ENCODE assay signal across 9 cellular contexts in genomic region chr17:42182927-42183734, GRCh38. TPM values are rescaled to one million over a fixed set of nuclear protein-coding genes. Genes with fewer than 3 reads are reported as not detected.
DNase-seq lines count a peak whose midpoint lies in the region; ATAC-seq and TF ChIP-seq lines count a peak whose summit lies in the region.
"Had no signal": no experiment of that assay in that cellular context is flagged by ENCODE, and none has a peak within 500 bp of the region (broad histone marks: within the 10 kb centered on the region; RNA-seq: fewer than 3 reads in every experiment).

No MANE protein-coding gene starts in this region.

- H3K27me3 ChIP-seq in right cardiac atrium (ENCODE audit: control insufficient read depth, insufficient read depth) = no peaks in the 10 kb centered on the region
- peaks cover 0 to 31% (median 5%) of the 10 kb centered on the region in 7 donors for H3K27me3 ChIP-seq in spleen (replicated peaks in 1 of 7)

- intact Hi-C loops in right cardiac atrium (cut with DNase I) (loop anchor here in 1 of 4 donors (5.0 kb wide), 1 partner anchor 66 kb away; no protein-coding TSS in a partner anchor), spleen (cut with DNase I; ENCODE audit: low total_unique reads) (loop anchor here (10.0 kb wide), 1 partner anchor 68 kb away; the partner anchor contains the start of gene DHX58)

- H3K27ac Mint-ChIP-seq in T-helper 17 cell = peak overlapping the region; percentile 95

- H3K4me3 Mint-ChIP-seq in T-helper 17 cell = peak overlapping the region; percentile 95

- TF ChIP-seq CTCF in spleen (IDR thresholded peaks at IDR 0.05 in 8 of 11, conservative IDR thresholded peaks at IDR 0.05 in 3 of 11) = no peak

- peak overlapping the region; percentile 61 for H3K27ac ChIP-seq in right cardiac atrium (ENCODE audit: low read length)
- peak overlapping the region; percentile 59 to 92 (median 85) for H3K27ac ChIP-seq in spleen
- H3K27ac ChIP-seq: 22Rv1 had no signal

- H3K9me3 ChIP-seq in T-helper 17 cell (ENCODE audit: control insufficient read depth, low read length, poor library complexity, severe bottlenecking) (no peaks in the 10 kb centered on the region), right cardiac atrium (ENCODE audit: control insufficient read depth, low read length) (no peaks in the 10 kb centered on the region), spleen (no peaks in the 10 kb centered on the region)

- peaks cover 38% of the 10 kb centered on the region for H3K4me1 Mint-ChIP-seq in T-helper 17 cell

- no peaks in the 10 kb centered on the region for H3K27me3 Mint-ChIP-seq in T-helper 17 cell

- peak overlapping the region; percentile 50 for H3K4me3 ChIP-seq in right cardiac atrium (ENCODE audit: low read length)
- H3K4me3 ChIP-seq in spleen = peak overlapping the region; percentile 36 to 81 (median 63)

- DNase-seq in DMS53 (lab: John Stamatoyannopoulos, UW) (peak; percentile 51), DMS53 treated with DMSO at 0.1 percent for 48 hours (lab: John Stamatoyannopoulos, UW; ENCODE audit: unreplicated experiment) (no peak), T-helper 17 cell (no peak), right cardiac atrium (peak in 1 of 3 donors; percentile 13), spleen (no peak), NCI-H1694 (lab: John Stamatoyannopoulos, UW) (no peak), pons (ENCODE audit: low spot score) (no peak)

- H3K36me3 Mint-ChIP-seq in T-helper 17 cell (ENCODE audit: low read depth) = peaks cover 3% of the 10 kb centered on the region

- no peak for TF ChIP-seq POLR2A in spleen (IDR thresholded peaks at IDR 0.05)

- H3K4me1 ChIP-seq in right cardiac atrium (ENCODE audit: control insufficient read depth, insufficient read depth, low read length) (no peaks in the 10 kb centered on the region), spleen (peaks cover 33 to 83% (median 57%) of the 10 kb centered on the region in 6 donors)

- no peaks in the 10 kb centered on the region for H3K36me3 ChIP-seq in spleen

- WGBS in right cardiac atrium = 68% methylated on average over 9 of the region's 9 CpGs
- WGBS in spleen, 5 donors = 63 to 65% (median 64%) methylated on average over 9 of the region's 9 CpGs

- no peak for ATAC-seq in T-helper 17 cell
- peak in 1 of 2 donors; percentile 25 for ATAC-seq in right cardiac atrium
- no peak for ATAC-seq in HG03571 (IDR thresholded peaks at IDR 0.05; ENCODE audit: unreplicated experiment)

RNA-seq across cellular contexts. Expression of gene HCRT, which starts 2.1 kb away (rescaled TPM):
- total RNA-seq in T-helper 17 cell (not detected), right cardiac atrium (not detected), spleen (not detected)
- polyA plus RNA-seq in right cardiac atrium (not detected), spleen (not detected)

RNA-seq across cellular contexts. Expression of gene KCNH4, which starts 2.2 kb away (rescaled TPM):
- under 1 TPM; 0.45 to 0.94 TPM for total RNA-seq in T-helper 17 cell
- total RNA-seq in right cardiac atrium = under 1 TPM in 3 of 4 donors, not detected in 1; 0.06 to 0.28 (median 0.14) TPM
- 0.14 TPM for polyA plus RNA-seq in right cardiac atrium
- total RNA-seq in spleen = under 1 TPM; 0.17 to 0.52 (median 0.26) TPM
- polyA plus RNA-seq in spleen = under 1 TPM; 0.14 to 0.32 (median 0.15) TPM

RNA-seq across cellular contexts. Expression of gene GHDC, which starts 11.2 kb away (rescaled TPM):
- 10 to 100 TPM; 12.4 to 13.5 TPM for total RNA-seq in T-helper 17 cell
- 10 to 100 TPM; 11.5 to 15.4 (median 13.1) TPM for total RNA-seq in right cardiac atrium
- 10.5 TPM for polyA plus RNA-seq in right cardiac atrium
- 100 to 1,000 TPM in 3 of 7 donors, 10 to 100 TPM in 4; 29.4 to 122 (median 58.0) TPM for total RNA-seq in spleen
- 10 to 100 TPM; 22.0 to 33.1 (median 26.1) TPM for polyA plus RNA-seq in spleen

RNA-seq across cellular contexts. Expression of gene RAB5C, which starts 28.3 kb away (rescaled TPM):
- 10 to 100 TPM; 74.3 to 97.9 TPM for total RNA-seq in T-helper 17 cell
- 10 to 100 TPM; 39.9 to 58.1 (median 53.8) TPM for total RNA-seq in right cardiac atrium
- 55.0 TPM for polyA plus RNA-seq in right cardiac atrium
- total RNA-seq in spleen = 100 to 1,000 TPM; 120 to 181 (median 148) TPM
- polyA plus RNA-seq in spleen = 100 to 1,000 TPM in 1 of 3 donors, 10 to 100 TPM in 2; 70.0 to 152 (median 89.2) TPM
